In genomic region chr1:1628656-1629429, GRCh38 we compare ENCODE assay signal across 9 cellular contexts. TPM values are rescaled to one million over a fixed set of nuclear protein-coding genes. Genes with fewer than 3 reads are reported as not detected.
A peak's percentile ranks its signal among the peaks of the same experiment; 100 is the strongest.
DNase-seq lines count a peak whose midpoint lies in the region; ATAC-seq and TF ChIP-seq lines count a peak whose summit lies in the region.
"Had no signal": no experiment of that assay in that cellular context is flagged by ENCODE, and none has a peak within 500 bp of the region (broad histone marks: within the 10 kb centered on the region; RNA-seq: fewer than 3 reads in every experiment).

No MANE protein-coding gene starts in this region.

- DNase-seq in H7 = peak; percentile 88
- DNase-seq in activated CD4-positive, alpha-beta T cell treated with anti-CD3 and anti-CD28 coated beads, Interleukin-2, amount 10 ng/mL, durations not matched to agents 24 days and 14 days = peak; percentile 76
- peak; percentile 41 for DNase-seq in epithelial cell of esophagus (ENCODE audit: low read depth)
- DNase-seq in stimulated activated CD4-positive, alpha-beta T cell treated with anti-CD3 and anti-CD28 coated beads, Interleukin-2, amount 100 ng/mL, for 24 hours = peak; percentile 46 to 57
- DNase-seq in DMS153 (lab: John Stamatoyannopoulos, UW) = no peak
- no peak for DNase-seq in GM20000 (ENCODE audit: low spot score)
- DNase-seq: erythroblast had no signal

- peaks cover 2% of the 10 kb centered on the region for H3K36me3 Mint-ChIP-seq in activated CD4-positive, alpha-beta T cell treated with anti-CD3 and anti-CD28 coated beads, Interleukin-2, amount 10 ng/mL, durations not matched to agents 24 days and 14 days (ENCODE audit: low read depth)

- intact Hi-C loops in activated CD4-positive, alpha-beta T cell treated with anti-CD3 and anti-CD28 coated beads, Interleukin-2, amount 10 ng/mL, durations not matched to agents 24 days and 14 days (cut with micrococcal nuclease) = no loop called here

- no peak overlapping the region for H3K27ac Mint-ChIP-seq in activated CD4-positive, alpha-beta T cell treated with anti-CD3 and anti-CD28 coated beads, Interleukin-2, amount 10 ng/mL, durations not matched to agents 24 days and 14 days

- H3K4me1 Mint-ChIP-seq in activated CD4-positive, alpha-beta T cell treated with anti-CD3 and anti-CD28 coated beads, Interleukin-2, amount 10 ng/mL, durations not matched to agents 24 days and 14 days = peaks cover 4% of the 10 kb centered on the region

- H3K9me3 Mint-ChIP-seq in activated CD4-positive, alpha-beta T cell treated with anti-CD3 and anti-CD28 coated beads, Interleukin-2, amount 10 ng/mL, durations not matched to agents 24 days and 14 days = no peaks in the 10 kb centered on the region

- ATAC-seq in GM21515 (IDR thresholded peaks at IDR 0.05; ENCODE audit: unreplicated experiment) = no peak
- ATAC-seq in HG02884 (IDR thresholded peaks at IDR 0.05; ENCODE audit: unreplicated experiment) = no peak

- peak overlapping the region; percentile 33; the same call in 1 of the 2 replicates for H3K4me3 ChIP-seq in H7 (ENCODE audit: insufficient read depth, low read depth, low read length)
- peak overlapping the region; percentile 34 for H3K4me3 ChIP-seq in epithelial cell of esophagus (ENCODE audit: low read length)

- no peaks in the 10 kb centered on the region for H3K36me3 ChIP-seq in H7 (replicated peaks; ENCODE audit: control insufficient read depth, insufficient read depth, low read length)

- H3K4me3 Mint-ChIP-seq in activated CD4-positive, alpha-beta T cell treated with anti-CD3 and anti-CD28 coated beads, Interleukin-2, amount 10 ng/mL, durations not matched to agents 24 days and 14 days = peak overlapping the region; percentile 37

- H3K27me3 Mint-ChIP-seq in activated CD4-positive, alpha-beta T cell treated with anti-CD3 and anti-CD28 coated beads, Interleukin-2, amount 10 ng/mL, durations not matched to agents 24 days and 14 days = peaks cover 4% of the 10 kb centered on the region

- no peak for TF ChIP-seq CTCF in epithelial cell of esophagus (IDR thresholded peaks at IDR 0.05; ENCODE audit: insufficient read depth, low read depth, low read length, missing control alignments)
- no peak for TF ChIP-seq CTCF in GM20000 (IDR thresholded peaks at IDR 0.05; ENCODE audit: extremely low read depth, missing control alignments)

- peaks cover 21% of the 10 kb centered on the region for H3K27me3 ChIP-seq in H7 (ENCODE audit: control insufficient read depth, insufficient read depth, low read length)

RNA-seq across cellular contexts. Expression of gene MMP23B, which starts 3.1 kb away (rescaled TPM):
- 11.9 and 15.7 TPM in 2 replicates for total RNA-seq in H7 (2014; rRNA removed; shearing (Covaris generic))
- 1.2 and 1.5 TPM in 2 replicates for total RNA-seq in activated CD4-positive, alpha-beta T cell treated with anti-CD3 and anti-CD28 coated beads, Interleukin-2, amount 10 ng/mL, durations not matched to agents 24 days and 14 days

RNA-seq across cellular contexts. Expression of gene MIB2, which starts 13.5 kb away (rescaled TPM):
- 45.7 and 89.0 TPM in 2 replicates for total RNA-seq in H7 (2014; rRNA removed; shearing (Covaris generic))
- 32.7 and 34.1 TPM in 2 replicates for total RNA-seq in activated CD4-positive, alpha-beta T cell treated with anti-CD3 and anti-CD28 coated beads, Interleukin-2, amount 10 ng/mL, durations not matched to agents 24 days and 14 days

RNA-seq across cellular contexts. Expression of gene FNDC10, which starts 28.9 kb away (rescaled TPM):
- 25.6 and 32.7 TPM in 2 replicates for total RNA-seq in H7 (2014; rRNA removed; shearing (Covaris generic))
- 14.3 and 15.9 TPM in 2 replicates for total RNA-seq in activated CD4-positive, alpha-beta T cell treated with anti-CD3 and anti-CD28 coated beads, Interleukin-2, amount 10 ng/mL, durations not matched to agents 24 days and 14 days

RNA-seq across cellular contexts. Expression of gene CDK11B, which starts 30.0 kb away (rescaled TPM):
- 12.0 and 16.8 TPM in 2 replicates for total RNA-seq in H7 (2014; rRNA removed; shearing (Covaris generic))
- total RNA-seq in activated CD4-positive, alpha-beta T cell treated with anti-CD3 and anti-CD28 coated beads, Interleukin-2, amount 10 ng/mL, durations not matched to agents 24 days and 14 days = 38.0 and 40.4 TPM in 2 replicates

RNA-seq across cellular contexts. Expression of gene SSU72, which starts 54.2 kb away (rescaled TPM):
- total RNA-seq in H7 (2014; rRNA removed; shearing (Covaris generic)) = 80.7 and 94.3 TPM in 2 replicates
- 134 TPM in 2 replicates for total RNA-seq in activated CD4-positive, alpha-beta T cell treated with anti-CD3 and anti-CD28 coated beads, Interleukin-2, amount 10 ng/mL, durations not matched to agents 24 days and 14 days

Comparison
In these comparisons a context has a peak if more than half of its experiments do, and no peak if none do; other contexts are left out.
1. DNase-seq: peak in H7 (single experiment), activated CD4-positive, alpha-beta T cell treated with anti-CD3 and anti-CD28 coated beads, Interleukin-2, amount 10 ng/mL, durations not matched to agents 24 days and 14 days (single experiment), epithelial cell of esophagus (single experiment) and stimulated activated CD4-positive, alpha-beta T cell treated with anti-CD3 and anti-CD28 coated beads, Interleukin-2, amount 100 ng/mL, for 24 hours (2 of 2); none in DMS153 (single experiment) and GM20000 (single experiment).